ENCODE assay signal across 20 cellular contexts in genomic region chr12:108133482-108133881, GRCh38. TPM values are rescaled to one million over a fixed set of nuclear protein-coding genes. Genes with fewer than 3 reads are reported as not detected.
"Had no signal": no experiment of that assay in that cellular context is flagged by ENCODE, and none has a peak within 500 bp of the region (broad histone marks: within the 10 kb centered on the region; RNA-seq: fewer than 3 reads in every experiment).

No MANE protein-coding gene starts in this region.

- H3K27ac ChIP-seq: body of pancreas, coronary artery, hepatocyte, lower lobe of right lung, ovary, psoas muscle, thoracic aorta, WERI-Rb-1 had no signal

- H3K4me1 ChIP-seq: psoas muscle had no signal

- H3K4me3 ChIP-seq: body of pancreas, coronary artery, hepatocyte, lower lobe of right lung, ovary, psoas muscle, sigmoid colon, thoracic aorta had no signal

- H3K27me3 ChIP-seq: ovary had no signal

- H3K9me3 ChIP-seq: body of pancreas, lower lobe of right lung, ovary, psoas muscle, sigmoid colon, thoracic aorta had no signal

- H3K27ac Mint-ChIP-seq: activated CD8-positive, alpha-beta T cell treated with anti-CD3 and anti-CD28 coated beads for 36 hours; activated naive CD4-positive, alpha-beta T cell treated with anti-CD3 and anti-CD28 coated beads for 36 hours; activated T-cell treated with anti-CD3 and anti-CD28 coated beads, Interleukin-2, amount 50 U/mL, for 24 hours; activated T-helper 2 cell treated with anti-CD3 and anti-CD28 coated beads, Interferon-gamma antibody, Interleukin-2, Interleukin-4, amounts not matched to agents 10 μg/mL and 5 μg/mL and 100 μg/mL, durations not matched to agents 14 hours and 24 hours and 36 hours; natural killer cell; stimulated activated effector memory CD8-positive, alpha-beta T cell treated with anti-CD3 and anti-CD28 coated beads, Interleukin-12 subunit alpha, Interleukin-12 subunit beta, amount 100 ng/mL, for 72 hours had no signal

- H3K4me1 Mint-ChIP-seq: stimulated activated effector memory CD8-positive, alpha-beta T cell treated with anti-CD3 and anti-CD28 coated beads, Interleukin-12 subunit alpha, Interleukin-12 subunit beta, amount 100 ng/mL, for 72 hours had no signal

- H3K4me3 Mint-ChIP-seq: activated CD8-positive, alpha-beta T cell treated with anti-CD3 and anti-CD28 coated beads for 36 hours; activated naive CD4-positive, alpha-beta T cell treated with anti-CD3 and anti-CD28 coated beads for 36 hours; activated T-cell treated with anti-CD3 and anti-CD28 coated beads, Interleukin-2, amount 50 U/mL, for 24 hours; natural killer cell; stimulated activated effector memory CD8-positive, alpha-beta T cell treated with anti-CD3 and anti-CD28 coated beads, Interleukin-12 subunit alpha, Interleukin-12 subunit beta, amount 100 ng/mL, for 72 hours had no signal

- H3K36me3 ChIP-seq: lower lobe of right lung, ovary, sigmoid colon, thoracic aorta, WERI-Rb-1 had no signal

- DNase-seq: activated CD8-positive, alpha-beta T cell treated with anti-CD3 and anti-CD28 coated beads for 36 hours; activated naive CD4-positive, alpha-beta T cell treated with anti-CD3 and anti-CD28 coated beads for 36 hours; activated T-cell treated with anti-CD3 and anti-CD28 coated beads, Interleukin-2, amount 50 U/mL, for 24 hours; body of pancreas; central memory CD4-positive, alpha-beta T cell; lower lobe of right lung; natural killer cell; ovary; psoas muscle; sigmoid colon; stimulated activated CD4-positive, alpha-beta T cell treated with anti-CD3 and anti-CD28 coated beads, Interleukin-4, amount 100 ng/mL, for 24 hours; SW 1271; T-helper 2 cell; WERI-Rb-1 had no signal

- ATAC-seq: activated CD8-positive, alpha-beta T cell treated with anti-CD3 and anti-CD28 coated beads for 36 hours; body of pancreas; esophagus mucosa; lower lobe of right lung; natural killer cell; psoas muscle; stimulated activated effector memory CD8-positive, alpha-beta T cell treated with anti-CD3 and anti-CD28 coated beads, Interleukin-12 subunit alpha, Interleukin-12 subunit beta, amount 100 ng/mL, for 72 hours had no signal

- H3K36me3 Mint-ChIP-seq: natural killer cell; stimulated activated effector memory CD8-positive, alpha-beta T cell treated with anti-CD3 and anti-CD28 coated beads, Interleukin-12 subunit alpha, Interleukin-12 subunit beta, amount 100 ng/mL, for 72 hours had no signal

- H3K9me3 Mint-ChIP-seq: activated CD8-positive, alpha-beta T cell treated with anti-CD3 and anti-CD28 coated beads for 36 hours; activated naive CD4-positive, alpha-beta T cell treated with anti-CD3 and anti-CD28 coated beads for 36 hours; activated T-cell treated with anti-CD3 and anti-CD28 coated beads, Interleukin-2, amount 50 U/mL, for 24 hours; activated T-helper 2 cell treated with anti-CD3 and anti-CD28 coated beads, Interferon-gamma antibody, Interleukin-2, Interleukin-4, amounts not matched to agents 10 μg/mL and 5 μg/mL and 100 μg/mL, durations not matched to agents 14 hours and 24 hours and 36 hours; natural killer cell; stimulated activated effector memory CD8-positive, alpha-beta T cell treated with anti-CD3 and anti-CD28 coated beads, Interleukin-12 subunit alpha, Interleukin-12 subunit beta, amount 100 ng/mL, for 72 hours had no signal

RNA-seq across cellular contexts. Expression of gene WSCD2, which starts 4.4 kb away (rescaled TPM):
- total RNA-seq: activated CD8-positive, alpha-beta T cell treated with anti-CD3 and anti-CD28 coated beads for 36 hours; activated naive CD4-positive, alpha-beta T cell treated with anti-CD3 and anti-CD28 coated beads for 36 hours; activated T-helper 2 cell treated with anti-CD3 and anti-CD28 coated beads, Interferon-gamma antibody, Interleukin-2, Interleukin-4, amounts not matched to agents 10 μg/mL and 5 μg/mL and 100 μg/mL, durations not matched to agents 14 hours and 24 hours and 36 hours had no signal
